ENCODE assay signal across 26 cellular contexts in the genomic region with DNA sequence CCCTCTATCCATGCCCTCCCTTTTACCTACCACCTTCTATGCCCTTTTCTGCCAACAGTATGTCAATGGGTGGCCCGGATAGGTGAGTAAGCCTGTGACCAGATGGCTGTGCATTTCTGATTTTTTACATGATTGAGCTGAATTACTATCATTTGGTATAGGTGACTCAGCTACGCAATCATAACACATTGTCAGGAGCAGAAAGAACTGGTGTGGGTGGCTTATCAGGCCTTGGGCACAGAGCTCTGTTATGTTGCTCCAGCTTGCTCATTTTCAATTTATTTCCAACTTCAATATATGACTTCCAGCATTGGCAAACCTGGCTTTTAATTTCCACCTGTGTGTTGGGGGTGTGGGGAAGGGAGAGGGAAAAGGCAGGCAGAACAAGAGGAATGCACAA.
"Had no signal": no experiment of that assay in that cellular context is flagged by ENCODE, and none has a peak within 500 bp of the region (broad histone marks: within the 10 kb centered on the region; RNA-seq: fewer than 3 reads in every experiment).

No MANE protein-coding gene starts in this region.

- ATAC-seq: activated CD8-positive, alpha-beta memory T cell treated with anti-CD3 and anti-CD28 coated beads, Interleukin-2, amount 10 ng/mL, durations not matched to agents 7 days and 5 days; activated CD8-positive, alpha-beta T cell treated with anti-CD3 and anti-CD28 coated beads, Interleukin-2, amount 10 ng/mL, durations not matched to agents 7 days and 5 days; left lung; lower lobe of right lung; natural killer cell; right cardiac atrium; stimulated activated naive CD8-positive, alpha-beta T cell treated with anti-CD3 and anti-CD28 coated beads, Interleukin-15, Interleukin-2, amounts not matched to agents 100 U/mL and 50 U/mL, for 24 hours had no signal

- H3K79me2 ChIP-seq: parathyroid adenoma had no signal

- H2AFZ ChIP-seq: neural progenitor cell, parathyroid adenoma had no signal

- H3K4me2 ChIP-seq: neural progenitor cell had no signal

- H3K27ac Mint-ChIP-seq: activated B cell treated with CpG ODN at 0.5 μM for 24 hours; activated CD8-positive, alpha-beta memory T cell treated with anti-CD3 and anti-CD28 coated beads, Interleukin-2, amount 10 ng/mL, durations not matched to agents 7 days and 5 days; activated CD8-positive, alpha-beta T cell treated with anti-CD3 and anti-CD28 coated beads, Interleukin-2, amount 10 ng/mL, durations not matched to agents 7 days and 5 days; activated naive CD8-positive, alpha-beta T cell; dendritic cell treated with granulocyte-macrophage colony-stimulating factor and Interleukin-4, amounts not matched to agents 40 ng/mL and 50 ng/mL, for 4 days; endodermal cell; natural killer cell; neural progenitor cell; T-helper 2 cell treated with Interferon-gamma antibody and Interleukin-4, amounts not matched to agents 5 μg/mL and 100 μg/mL, for 36 hours had no signal

- H3K9me3 ChIP-seq: esophagus muscularis mucosa, lower lobe of right lung, testis had no signal

- DNase-seq: activated B cell treated with CpG ODN at 0.5 μM for 24 hours; activated CD8-positive, alpha-beta memory T cell treated with anti-CD3 and anti-CD28 coated beads, Interleukin-2, amount 10 ng/mL, durations not matched to agents 7 days and 5 days; activated CD8-positive, alpha-beta T cell treated with anti-CD3 and anti-CD28 coated beads, Interleukin-2, amount 10 ng/mL, durations not matched to agents 7 days and 5 days; activated naive CD4-positive, alpha-beta T cell; activated T-cell treated with anti-CD3 and anti-CD28 coated beads, Interleukin-2, amount 50 U/mL, for 48 hours; anterior cingulate cortex; endodermal cell; foreskin melanocyte; left lung; lower lobe of right lung; mesendoderm; natural killer cell; occipital lobe; right cardiac atrium; stimulated activated CD4-positive, alpha-beta T cell treated with anti-CD3 and anti-CD28 coated beads, Interleukin-4, amount 100 ng/mL, for 1 hour; stimulated activated naive CD8-positive, alpha-beta T cell treated with anti-CD3 and anti-CD28 coated beads, Interleukin-15, Interleukin-2, amounts not matched to agents 100 U/mL and 50 U/mL, for 24 hours; T-helper 1 cell; testis; trophoblast cell had no signal

- H3K36me3 Mint-ChIP-seq: activated CD8-positive, alpha-beta memory T cell treated with anti-CD3 and anti-CD28 coated beads, Interleukin-2, amount 10 ng/mL, durations not matched to agents 7 days and 5 days; activated naive CD8-positive, alpha-beta T cell; brain; natural killer cell; neural progenitor cell had no signal

- H3K9ac ChIP-seq: neural progenitor cell, parathyroid adenoma had no signal

- H3K4me3 ChIP-seq: esophagus muscularis mucosa, left lung, lower lobe of right lung, neural progenitor cell, testis had no signal

- H3K9me3 Mint-ChIP-seq: natural killer cell; neural progenitor cell; T-helper 2 cell treated with Interferon-gamma antibody and Interleukin-4, amounts not matched to agents 5 μg/mL and 100 μg/mL, for 36 hours had no signal

- H3K27ac ChIP-seq: esophagus muscularis mucosa, left lung, lower lobe of right lung, neural progenitor cell, parathyroid adenoma, testis had no signal

- H3K27me3 ChIP-seq: esophagus muscularis mucosa, left lung, neural progenitor cell, testis had no signal

- H3K4me1 ChIP-seq: esophagus muscularis mucosa, left lung, lower lobe of right lung, neural progenitor cell, parathyroid adenoma, testis had no signal

- H3K4me3 Mint-ChIP-seq: activated B cell treated with CpG ODN at 0.5 μM for 24 hours; activated CD8-positive, alpha-beta memory T cell treated with anti-CD3 and anti-CD28 coated beads, Interleukin-2, amount 10 ng/mL, durations not matched to agents 7 days and 5 days; activated CD8-positive, alpha-beta T cell treated with anti-CD3 and anti-CD28 coated beads, Interleukin-2, amount 10 ng/mL, durations not matched to agents 7 days and 5 days; activated naive CD8-positive, alpha-beta T cell; brain; dendritic cell treated with granulocyte-macrophage colony-stimulating factor and Interleukin-4, amounts not matched to agents 40 ng/mL and 50 ng/mL, for 4 days; endodermal cell; natural killer cell; neural progenitor cell; T-helper 2 cell treated with Interferon-gamma antibody and Interleukin-4, amounts not matched to agents 5 μg/mL and 100 μg/mL, for 36 hours had no signal

- H3K36me3 ChIP-seq: esophagus muscularis mucosa, left lung, lower lobe of right lung, neural progenitor cell had no signal

- H3K4me1 Mint-ChIP-seq: activated B cell treated with CpG ODN at 0.5 μM for 24 hours; activated CD8-positive, alpha-beta memory T cell treated with anti-CD3 and anti-CD28 coated beads, Interleukin-2, amount 10 ng/mL, durations not matched to agents 7 days and 5 days; endodermal cell; neural progenitor cell had no signal

- H3K27me3 Mint-ChIP-seq: activated CD8-positive, alpha-beta memory T cell treated with anti-CD3 and anti-CD28 coated beads, Interleukin-2, amount 10 ng/mL, durations not matched to agents 7 days and 5 days; dendritic cell treated with granulocyte-macrophage colony-stimulating factor and Interleukin-4, amounts not matched to agents 40 ng/mL and 50 ng/mL, for 4 days had no signal
